ENCODE assay signal across 11 cellular contexts in genomic region chr18:49227456-49227855, GRCh38.
DNase-seq lines count a peak whose midpoint lies in the region; ATAC-seq and TF ChIP-seq lines count a peak whose summit lies in the region.
"Had no signal": no experiment of that assay in that cellular context is flagged by ENCODE, and none has a peak within 500 bp of the region (broad histone marks: within the 10 kb centered on the region; RNA-seq: fewer than 3 reads in every experiment).

No MANE protein-coding gene starts in this region.

- H3K9me3 ChIP-seq in DND-41 (ENCODE audit: insufficient read depth, low read length, severe bottlenecking): no peaks in the 10 kb centered on the region
- H3K9me3 ChIP-seq: BLaER1, stomach had no signal

- no peak overlapping the region for H3K4me2 ChIP-seq in DND-41 (ENCODE audit: insufficient read depth, low read length)
- H3K4me2 ChIP-seq: BLaER1 had no signal

- ATAC-seq in DND-41 (ENCODE audit: insufficient read depth, low read depth): peak; percentile 97
- ATAC-seq in HG03135 (IDR thresholded peaks at IDR 0.05; ENCODE audit: unreplicated experiment): no peak
- ATAC-seq in GM18870 (IDR thresholded peaks at IDR 0.05; ENCODE audit: unreplicated experiment): no peak
- ATAC-seq in HG03159 (IDR thresholded peaks at IDR 0.05; ENCODE audit: unreplicated experiment): no peak

- H3K4me3 Mint-ChIP-seq in activated naive CD8-positive, alpha-beta T cell treated with anti-CD3 and anti-CD28 coated beads for 36 hours: no peak overlapping the region

- TF ChIP-seq CTCF in DND-41 (IDR thresholded peaks at IDR 0.05; ENCODE audit: borderline replicate concordance, extremely low read depth, low read length, poor library complexity, severe bottlenecking): no peak

- H3K9ac ChIP-seq in DND-41 (ENCODE audit: low read depth, low read length): no peak overlapping the region
- H3K9ac ChIP-seq: BLaER1 had no signal

- peaks cover 22% of the 10 kb centered on the region for H3K36me3 Mint-ChIP-seq in activated naive CD8-positive, alpha-beta T cell treated with anti-CD3 and anti-CD28 coated beads for 36 hours

- DNase-seq in DND-41: peak; percentile 59
- DNase-seq in T-helper 22 cell (ENCODE audit: low read depth): peak; percentile 5
- DNase-seq in activated naive CD8-positive, alpha-beta T cell treated with anti-CD3 and anti-CD28 coated beads for 36 hours: peak; percentile 50
- peak; percentile 10 to 25 (median 13) for DNase-seq in stimulated activated CD4-positive, alpha-beta T cell treated with anti-CD3 and anti-CD28 coated beads, Interleukin-12 subunit alpha, Interleukin-12 subunit beta, amount 100 ng/mL, for 48 hours (ENCODE audit: low read depth in 2 of 3, low spot score in 1 of 3)
- DNase-seq in AML-193 (lab: John Stamatoyannopoulos, UW): no peak
- DNase-seq: NCI-H2107, stomach had no signal

- H3K79me2 ChIP-seq in DND-41 (ENCODE audit: insufficient read depth, low read length): no peaks in the 10 kb centered on the region

- H3K36me3 ChIP-seq in DND-41 (ENCODE audit: insufficient read depth, low read length): peaks cover 9% of the 10 kb centered on the region; the same call in 1 of the 2 replicates

- H3K27ac Mint-ChIP-seq in activated naive CD8-positive, alpha-beta T cell treated with anti-CD3 and anti-CD28 coated beads for 36 hours: no peak overlapping the region

- no peaks in the 10 kb centered on the region for H4K20me1 ChIP-seq in DND-41 (ENCODE audit: insufficient read depth, low read length)
- H4K20me1 ChIP-seq: BLaER1 had no signal

- H2AFZ ChIP-seq in DND-41 (ENCODE audit: low read depth, low read length): no peak overlapping the region

- H3K27ac ChIP-seq in DND-41 (ENCODE audit: low read length): no peak overlapping the region
- H3K27ac ChIP-seq: BLaER1, stomach had no signal

- H3K4me3 ChIP-seq in DND-41 (ENCODE audit: low read depth in 1 of 2, low read length in 2 of 2): no peak overlapping the region
- H3K4me3 ChIP-seq: BLaER1, stomach had no signal

- no peaks in the 10 kb centered on the region for H3K4me1 ChIP-seq in DND-41 (ENCODE audit: insufficient read depth, low read length)
- H3K4me1 ChIP-seq: BLaER1 had no signal

- H3K27me3 ChIP-seq in DND-41 (ENCODE audit: insufficient read depth, low read length, poor library complexity): no peaks in the 10 kb centered on the region
- H3K27me3 ChIP-seq: BLaER1, stomach had no signal

- no peaks in the 10 kb centered on the region for H3K27me3 Mint-ChIP-seq in activated naive CD8-positive, alpha-beta T cell treated with anti-CD3 and anti-CD28 coated beads for 36 hours

- H3K9me3 Mint-ChIP-seq in activated naive CD8-positive, alpha-beta T cell treated with anti-CD3 and anti-CD28 coated beads for 36 hours: no peaks in the 10 kb centered on the region

- peaks cover 15% of the 10 kb centered on the region for H3K4me1 Mint-ChIP-seq in activated naive CD8-positive, alpha-beta T cell treated with anti-CD3 and anti-CD28 coated beads for 36 hours

Comparison
In these comparisons a context has a peak if more than half of its experiments do, and no peak if none do; other contexts are left out.
1. DNase-seq: peak in DND-41 (single experiment), T-helper 22 cell (single experiment), activated naive CD8-positive, alpha-beta T cell treated with anti-CD3 and anti-CD28 coated beads for 36 hours (single experiment) and stimulated activated CD4-positive, alpha-beta T cell treated with anti-CD3 and anti-CD28 coated beads, Interleukin-12 subunit alpha, Interleukin-12 subunit beta, amount 100 ng/mL, for 48 hours (3 of 3); none in AML-193 (0 of 2).